8 cellular contexts compared by ENCODE assay signal in genomic region chrX:46408553-46409407, GRCh38.
DNase-seq lines count a peak whose midpoint lies in the region; ATAC-seq and TF ChIP-seq lines count a peak whose summit lies in the region.

No MANE protein-coding gene starts in this region.

- no peak for TF ChIP-seq POLR2A in erythroblast (IDR thresholded peaks at IDR 0.05; ENCODE audit: low read length)

- H3K27me3 Mint-ChIP-seq in natural killer cell treated with Interleukin-12 subunit alpha and Interleukin-12 subunit beta and Interleukin-15 and Interleukin-18, amount 100 ng/mL, for 72 hours, result peaks cover 0 to 10% of the 10 kb centered on the region in 2 donors

- peak; percentile 87 for TF ChIP-seq CTCF in AG09319 (IDR thresholded peaks at IDR 0.05; ENCODE audit: low read depth, low read length)

- ATAC-seq in natural killer cell treated with Interleukin-12 subunit alpha and Interleukin-12 subunit beta and Interleukin-15 and Interleukin-18, amount 100 ng/mL, for 72 hours, result no peak
- no peak for ATAC-seq in HG02884 (IDR thresholded peaks at IDR 0.05; ENCODE audit: unreplicated experiment)

- no peak overlapping the region for H3K4me3 Mint-ChIP-seq in natural killer cell treated with Interleukin-12 subunit alpha and Interleukin-12 subunit beta and Interleukin-15 and Interleukin-18, amount 100 ng/mL, for 72 hours

- H3K9me3 Mint-ChIP-seq in natural killer cell treated with Interleukin-12 subunit alpha and Interleukin-12 subunit beta and Interleukin-15 and Interleukin-18, amount 100 ng/mL, for 72 hours, result no peaks in the 10 kb centered on the region

- peak; percentile 37 for DNase-seq in AG09319 (ENCODE audit: extremely low read depth, low read depth)
- peak; percentile 30 for DNase-seq in GM19238 (ENCODE audit: insufficient read length, low spot score)
- peak; percentile 51 for DNase-seq in NCI-H748 (lab: John Stamatoyannopoulos, UW; ENCODE audit: unreplicated experiment)
- peak; percentile 24 for DNase-seq in activated CD8-positive, alpha-beta memory T cell treated with anti-CD3 and anti-CD28 coated beads, Interleukin-2, amount 50 U/mL, for 24 hours (ENCODE audit: extremely low read depth)
- peak; percentile 56 to 75 for DNase-seq in erythroblast (lab: John Stamatoyannopoulos, UW)
- DNase-seq in natural killer cell treated with Interleukin-12 subunit alpha and Interleukin-12 subunit beta and Interleukin-15 and Interleukin-18, amount 100 ng/mL, for 72 hours (ENCODE audit: low spot score), result peak; percentile 68
- DNase-seq in stimulated activated naive CD4-positive, alpha-beta T cell treated with Interleukin-2 at 50 U/mL for 16 hours (lab: John Stamatoyannopoulos, UW), result peak; percentile 44

- H3K27ac Mint-ChIP-seq in natural killer cell treated with Interleukin-12 subunit alpha and Interleukin-12 subunit beta and Interleukin-15 and Interleukin-18, amount 100 ng/mL, for 72 hours, result no peak overlapping the region

- H3K36me3 Mint-ChIP-seq in natural killer cell treated with Interleukin-12 subunit alpha and Interleukin-12 subunit beta and Interleukin-15 and Interleukin-18, amount 100 ng/mL, for 72 hours, result no peaks in the 10 kb centered on the region

- H3K4me1 Mint-ChIP-seq in natural killer cell treated with Interleukin-12 subunit alpha and Interleukin-12 subunit beta and Interleukin-15 and Interleukin-18, amount 100 ng/mL, for 72 hours (ENCODE audit: low read depth in 2 of 2), result peaks cover 0 to 3% of the 10 kb centered on the region in 2 donors
